30 cellular contexts compared by ENCODE assay signal in the genomic region with DNA sequence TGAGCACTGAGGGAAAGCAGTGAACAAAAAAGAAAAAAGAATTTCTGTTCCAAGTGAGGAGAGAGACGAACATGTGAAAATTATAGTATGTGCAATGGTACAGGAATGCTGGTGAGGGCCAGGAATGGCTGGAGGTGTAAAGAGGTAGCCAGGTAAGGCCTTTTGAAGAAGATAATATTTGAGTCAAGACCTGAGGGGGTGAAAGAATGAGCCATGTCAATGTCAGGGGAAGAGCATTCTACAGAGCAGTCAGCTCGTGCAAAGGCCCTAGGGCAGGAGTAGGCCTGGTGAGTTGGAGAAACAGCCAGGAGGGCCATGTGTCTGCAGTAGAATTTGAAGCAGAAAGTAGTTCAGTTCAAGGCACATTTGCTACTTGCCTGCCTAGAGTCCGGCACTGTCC.
"Had no signal": no experiment of that assay in that cellular context is flagged by ENCODE, and none has a peak within 500 bp of the region (broad histone marks: within the 10 kb centered on the region; RNA-seq: fewer than 3 reads in every experiment).

No MANE protein-coding gene starts in this region.

- H3K9me3 ChIP-seq: colonic mucosa, esophagus muscularis mucosa, gastrocnemius medialis, heart right ventricle had no signal

- H3K36me3 ChIP-seq: colonic mucosa had no signal

- H3K27me3 Mint-ChIP-seq: activated naive CD8-positive, alpha-beta T cell treated with anti-CD3 and anti-CD28 coated beads, Interleukin-2, amount 10 ng/mL, durations not matched to agents 7 days and 5 days had no signal

- H3K36me3 Mint-ChIP-seq: activated CD4-positive, alpha-beta memory T cell treated with anti-CD3 and anti-CD28 coated beads for 36 hours; activated CD8-positive, alpha-beta memory T cell treated with anti-CD3 and anti-CD28 coated beads, Interleukin-2, amount 10 ng/mL, durations not matched to agents 7 days and 5 days; activated naive CD4-positive, alpha-beta T cell treated with anti-CD3 and anti-CD28 coated beads, Interleukin-2, amount 10 ng/mL, durations not matched to agents 7 days and 5 days; activated naive CD4-positive, alpha-beta T cell treated with anti-CD3 and anti-CD28 coated beads, Interleukin-2, amount 50 U/mL, for 72 hours; activated naive CD8-positive, alpha-beta T cell treated with anti-CD3 and anti-CD28 coated beads, Interleukin-2, amount 10 ng/mL, durations not matched to agents 7 days and 5 days had no signal

- ATAC-seq: activated CD4-positive, alpha-beta T cell treated with anti-CD3 and anti-CD28 coated beads for 36 hours; activated CD8-positive, alpha-beta memory T cell treated with anti-CD3 and anti-CD28 coated beads, Interleukin-2, amount 10 ng/mL, durations not matched to agents 7 days and 5 days; activated CD8-positive, alpha-beta T cell treated with anti-CD3 and anti-CD28 coated beads, Interleukin-2, amount 10 ng/mL, durations not matched to agents 7 days and 5 days; activated naive CD4-positive, alpha-beta T cell treated with anti-CD3 and anti-CD28 coated beads, Interleukin-2, amount 50 U/mL, for 72 hours; foreskin keratinocyte; gastrocnemius medialis; heart right ventricle had no signal

- H3K4me1 ChIP-seq: colonic mucosa, esophagus muscularis mucosa, foreskin keratinocyte, gastrocnemius medialis had no signal

- H3K27ac ChIP-seq: brain microvascular endothelial cell, colonic mucosa, esophagus muscularis mucosa, foreskin keratinocyte, gastrocnemius medialis, heart right ventricle had no signal

- H3K27me3 ChIP-seq: brain microvascular endothelial cell, colonic mucosa, esophagus muscularis mucosa, foreskin keratinocyte, gastrocnemius medialis, heart right ventricle had no signal

- H3K4me1 Mint-ChIP-seq: activated CD8-positive, alpha-beta memory T cell treated with anti-CD3 and anti-CD28 coated beads, Interleukin-2, amount 10 ng/mL, durations not matched to agents 7 days and 5 days; endodermal cell had no signal

- H3K27ac Mint-ChIP-seq: activated CD4-positive, alpha-beta memory T cell treated with anti-CD3 and anti-CD28 coated beads for 36 hours; activated CD4-positive, alpha-beta T cell treated with anti-CD3 and anti-CD28 coated beads for 36 hours; activated CD4-positive, alpha-beta T cell treated with anti-CD3 and anti-CD28 coated beads, Interleukin-2, amount 10 ng/mL, durations not matched to agents 24 days and 14 days; activated CD8-positive, alpha-beta memory T cell treated with anti-CD3 and anti-CD28 coated beads, Interleukin-2, amount 10 ng/mL, durations not matched to agents 7 days and 5 days; activated CD8-positive, alpha-beta T cell treated with anti-CD3 and anti-CD28 coated beads, Interleukin-2, amount 10 ng/mL, durations not matched to agents 7 days and 5 days; activated naive CD4-positive, alpha-beta T cell treated with anti-CD3 and anti-CD28 coated beads, Interleukin-2, amount 10 ng/mL, durations not matched to agents 7 days and 5 days; activated naive CD8-positive, alpha-beta T cell treated with anti-CD3 and anti-CD28 coated beads, Interleukin-2, amount 10 ng/mL, durations not matched to agents 7 days and 5 days; activated T-helper 1 cell treated with anti-CD3 and anti-CD28 coated beads, Interleukin-12 subunit alpha, Interleukin-12 subunit beta, Interleukin-2, Interleukin-4 antibody, amounts not matched to agents 30 ng/mL and 10 ng/mL and 1 ng/mL, durations not matched to agents 14 hours and 24 hours and 36 hours; endodermal cell had no signal

- DNase-seq: activated CD4-positive, alpha-beta memory T cell treated with anti-CD3 and anti-CD28 coated beads for 36 hours; activated CD4-positive, alpha-beta T cell treated with anti-CD3 and anti-CD28 coated beads for 36 hours; activated CD4-positive, alpha-beta T cell treated with anti-CD3 and anti-CD28 coated beads, Interleukin-2, amount 10 ng/mL, durations not matched to agents 24 days and 14 days; activated CD4-positive, CD25-positive, alpha-beta regulatory T cell; activated CD4-positive, CD25-positive, alpha-beta regulatory T cell treated with anti-CD3 and anti-CD28 coated beads, Interleukin-2, amount 50 U/mL, for 72 hours; activated CD8-positive, alpha-beta memory T cell treated with anti-CD3 and anti-CD28 coated beads, Interleukin-2, amount 10 ng/mL, durations not matched to agents 7 days and 5 days; activated CD8-positive, alpha-beta memory T cell treated with anti-CD3 and anti-CD28 coated beads, Interleukin-2, amount 50 U/mL, for 4 hours; activated CD8-positive, alpha-beta T cell treated with anti-CD3 and anti-CD28 coated beads, Interleukin-2, amount 10 ng/mL, durations not matched to agents 7 days and 5 days; activated gamma-delta T cell; activated naive CD4-positive, alpha-beta T cell; activated naive CD4-positive, alpha-beta T cell treated with anti-CD3 and anti-CD28 coated beads, Interleukin-2, amount 10 ng/mL, durations not matched to agents 7 days and 5 days; activated naive CD8-positive, alpha-beta T cell treated with anti-CD3 and anti-CD28 coated beads, Interleukin-2, amount 10 ng/mL, durations not matched to agents 7 days and 5 days; activated T-cell treated with anti-CD3 and anti-CD28 coated beads, Interleukin-2, amount 50 U/mL, for 1 hour; activated T-cell treated with anti-CD3 and anti-CD28 coated beads, Interleukin-2, amount 50 U/mL, for 48 hours; amniotic stem cell; anterior cingulate cortex; central memory CD4-positive, alpha-beta T cell; cerebellar nuclear complex; colonic mucosa; effector memory CD4-positive, alpha-beta T cell; endodermal cell; erythroblast; gastrocnemius medialis; heart right ventricle; T-helper 2 cell had no signal

- H3K9me3 Mint-ChIP-seq: activated CD4-positive, alpha-beta memory T cell treated with anti-CD3 and anti-CD28 coated beads for 36 hours; activated CD4-positive, alpha-beta T cell treated with anti-CD3 and anti-CD28 coated beads, Interleukin-2, amount 10 ng/mL, durations not matched to agents 24 days and 14 days; activated naive CD4-positive, alpha-beta T cell treated with anti-CD3 and anti-CD28 coated beads, Interleukin-2, amount 10 ng/mL, durations not matched to agents 7 days and 5 days; activated naive CD4-positive, alpha-beta T cell treated with anti-CD3 and anti-CD28 coated beads, Interleukin-2, amount 50 U/mL, for 72 hours; activated naive CD8-positive, alpha-beta T cell treated with anti-CD3 and anti-CD28 coated beads, Interleukin-2, amount 10 ng/mL, durations not matched to agents 7 days and 5 days; activated T-helper 1 cell treated with anti-CD3 and anti-CD28 coated beads, Interleukin-12 subunit alpha, Interleukin-12 subunit beta, Interleukin-2, Interleukin-4 antibody, amounts not matched to agents 30 ng/mL and 10 ng/mL and 1 ng/mL, durations not matched to agents 14 hours and 24 hours and 36 hours; endodermal cell had no signal

- H3K4me3 Mint-ChIP-seq: activated CD4-positive, alpha-beta memory T cell treated with anti-CD3 and anti-CD28 coated beads for 36 hours; activated CD4-positive, alpha-beta T cell treated with anti-CD3 and anti-CD28 coated beads for 36 hours; activated CD4-positive, alpha-beta T cell treated with anti-CD3 and anti-CD28 coated beads, Interleukin-2, amount 10 ng/mL, durations not matched to agents 24 days and 14 days; activated CD8-positive, alpha-beta memory T cell treated with anti-CD3 and anti-CD28 coated beads, Interleukin-2, amount 10 ng/mL, durations not matched to agents 7 days and 5 days; activated CD8-positive, alpha-beta T cell treated with anti-CD3 and anti-CD28 coated beads, Interleukin-2, amount 10 ng/mL, durations not matched to agents 7 days and 5 days; activated naive CD4-positive, alpha-beta T cell treated with anti-CD3 and anti-CD28 coated beads, Interleukin-2, amount 10 ng/mL, durations not matched to agents 7 days and 5 days; activated naive CD8-positive, alpha-beta T cell treated with anti-CD3 and anti-CD28 coated beads, Interleukin-2, amount 10 ng/mL, durations not matched to agents 7 days and 5 days; activated T-helper 1 cell treated with anti-CD3 and anti-CD28 coated beads, Interleukin-12 subunit alpha, Interleukin-12 subunit beta, Interleukin-2, Interleukin-4 antibody, amounts not matched to agents 30 ng/mL and 10 ng/mL and 1 ng/mL, durations not matched to agents 14 hours and 24 hours and 36 hours; endodermal cell had no signal

- H3K4me3 ChIP-seq: colonic mucosa, esophagus muscularis mucosa, gastrocnemius medialis, heart right ventricle had no signal
